Comparison of ENCODE assay signal across 24 cellular contexts in genomic region chr17:35812456-35812855, GRCh38. TPM values are rescaled to one million over a fixed set of nuclear protein-coding genes. Genes with fewer than 3 reads are reported as not detected.
DNase-seq lines count a peak whose midpoint lies in the region; ATAC-seq, FAIRE-seq and TF ChIP-seq lines count a peak whose summit lies in the region.
"Had no signal": no experiment of that assay in that cellular context is flagged by ENCODE, and none has a peak within 500 bp of the region (broad histone marks: within the 10 kb centered on the region; RNA-seq: fewer than 3 reads in every experiment).

No MANE protein-coding gene starts in this region.

- H3K27me3 ChIP-seq in CD4-positive, alpha-beta T cell (ENCODE audit: control insufficient read depth, insufficient read depth, low read length), result no peaks in the 10 kb centered on the region
- H3K27me3 ChIP-seq in GM23338 (ENCODE audit: insufficient read depth) (no peaks in the 10 kb centered on the region), adipocyte (replicated peaks; ENCODE audit: control insufficient read depth, insufficient read depth, low read length) (no peaks in the 10 kb centered on the region), pancreas (no peaks in the 10 kb centered on the region), A673 (replicated peaks; ENCODE audit: insufficient read depth, low read depth, low read length, poor library complexity) (no peaks in the 10 kb centered on the region)
- H3K27me3 ChIP-seq: Peyer's patch, SJCRH30 had no signal

- H3K27me3 Mint-ChIP-seq in CD4-positive, alpha-beta T cell, result no peaks in the 10 kb centered on the region
- H3K27me3 Mint-ChIP-seq in GM23338 (ENCODE audit: insufficient read depth, low read depth, poor library complexity), result peaks cover 9% of the 10 kb centered on the region
- H3K27me3 Mint-ChIP-seq: IgD-negative memory B cell had no signal

- no peaks in the 10 kb centered on the region for H3F3A ChIP-seq in GM23338 (replicated peaks; ENCODE audit: low read depth)

- POLR2A ChIA-PET in CD4-positive, alpha-beta T cell (lab: Charles Lee), result interaction anchor here (4.8 kb wide), 1 partner anchor 48 kb away, joined by 142 read pairs; no protein-coding TSS in a partner anchor
- POLR2A ChIA-PET in A673 (lab: Charles Lee; ENCODE audit: low non-redundant PET), result no interaction called here

- peaks cover 80% of the 10 kb centered on the region for H3K4me1 Mint-ChIP-seq in CD4-positive, alpha-beta T cell (ENCODE audit: low read depth)
- H3K4me1 Mint-ChIP-seq in GM23338, result peaks cover 23% of the 10 kb centered on the region
- H3K4me1 Mint-ChIP-seq in stimulated activated effector memory CD8-positive, alpha-beta T cell treated with anti-CD3 and anti-CD28 coated beads, Interleukin-12 subunit alpha, Interleukin-12 subunit beta, amount 100 ng/mL, for 72 hours, result peaks cover 56% of the 10 kb centered on the region

- H3K27ac Mint-ChIP-seq in CD4-positive, alpha-beta T cell, result no peak overlapping the region
- H3K27ac Mint-ChIP-seq in GM23338, result no peak overlapping the region
- peak overlapping the region; percentile 51 for H3K27ac Mint-ChIP-seq in stimulated activated effector memory CD8-positive, alpha-beta T cell treated with anti-CD3 and anti-CD28 coated beads, Interleukin-12 subunit alpha, Interleukin-12 subunit beta, amount 100 ng/mL, for 72 hours

- peaks cover 81% of the 10 kb centered on the region for H3K79me2 ChIP-seq in GM23338 (replicated peaks; ENCODE audit: insufficient read depth)

- no peak for TF ChIP-seq CTCF in CD4-positive, alpha-beta T cell (IDR thresholded peaks at IDR 0.05)
- TF ChIP-seq CTCF in GM23338 (conservative IDR thresholded peaks at IDR 0.05; ENCODE audit: low read depth in 2 of 2) (no peak), pancreas (IDR thresholded peaks at IDR 0.05) (no peak), A673 (conservative IDR thresholded peaks at IDR 0.05; ENCODE audit: low read depth, low read length) (no peak)

- H3K36me3 ChIP-seq in GM23338 (ENCODE audit: insufficient read depth) (peaks cover 8% of the 10 kb centered on the region; the same call in 1 of the 2 replicates), adipocyte (ENCODE audit: control insufficient read depth, insufficient read depth, low read length, severe bottlenecking) (peaks cover 7% of the 10 kb centered on the region), pancreas (peaks cover 0 to under 1% (median 0%) of the 10 kb centered on the region in 3 donors), A673 (ENCODE audit: insufficient read depth, low read length, poor library complexity, severe bottlenecking) (peaks cover 3% of the 10 kb centered on the region)

- ATAC-seq in CD4-positive, alpha-beta T cell (ENCODE audit: poor library complexity), result no peak
- ATAC-seq in GM23338 (no peak), pancreas (no peak), HG03439 (IDR thresholded peaks at IDR 0.05; ENCODE audit: unreplicated experiment) (no peak)
- ATAC-seq in stimulated activated effector memory CD8-positive, alpha-beta T cell treated with anti-CD3 and anti-CD28 coated beads, Interleukin-12 subunit alpha, Interleukin-12 subunit beta, amount 100 ng/mL, for 72 hours, result no peak
- ATAC-seq: GM12878 had no signal

- peak overlapping the region; percentile 6 for H3K4me3 Mint-ChIP-seq in CD4-positive, alpha-beta T cell
- H3K4me3 Mint-ChIP-seq in GM23338, result 0 out of 3 replicates have a peak overlapping the region, but pooled peaks have one; percentile 95
- no peak overlapping the region for H3K4me3 Mint-ChIP-seq in stimulated activated effector memory CD8-positive, alpha-beta T cell treated with anti-CD3 and anti-CD28 coated beads, Interleukin-12 subunit alpha, Interleukin-12 subunit beta, amount 100 ng/mL, for 72 hours

- no peak overlapping the region for H3K27ac ChIP-seq in CD4-positive, alpha-beta T cell (ENCODE audit: low read depth, low read length)
- H3K27ac ChIP-seq in GM23338 (ENCODE audit: low read depth), result no peak overlapping the region
- H3K27ac ChIP-seq in pancreas, result no peak overlapping the region
- no peak overlapping the region for H3K27ac ChIP-seq in A673 (ENCODE audit: low read depth, low read length, poor library complexity, severe bottlenecking)
- H3K27ac ChIP-seq: GM23248, Peyer's patch, SJCRH30 had no signal

- no TSS peak for BruUV-seq in A673 (replicated peaks; lab: Mats Ljungman, UMichigan)

- no peak for FAIRE-seq in pancreas (lab: Jason Lieb, UNC)
- FAIRE-seq: D721Med, GM12878 had no signal

- WGBS in pancreas, 2 donors, result 93 to 95% methylated on average over 5 of the region's 5 CpGs

- no peak overlapping the region for H3K4me2 ChIP-seq in GM23338

- H3K9me3 ChIP-seq in CD4-positive, alpha-beta T cell (ENCODE audit: control insufficient read depth, low read length), result no peaks in the 10 kb centered on the region
- no peaks in the 10 kb centered on the region for H3K9me3 ChIP-seq in adipocyte (ENCODE audit: control insufficient read depth, low read length)
- H3K9me3 ChIP-seq in pancreas, result no peaks in the 10 kb centered on the region
- H3K9me3 ChIP-seq in A673 (ENCODE audit: low read depth, low read length, poor library complexity, severe bottlenecking), result no peaks in the 10 kb centered on the region
- H3K9me3 ChIP-seq: HAP-1, Peyer's patch, SJCRH30 had no signal

- H3K36me3 Mint-ChIP-seq in CD4-positive, alpha-beta T cell (ENCODE audit: low read depth), result peaks cover 50% of the 10 kb centered on the region
- peaks cover 53% of the 10 kb centered on the region for H3K36me3 Mint-ChIP-seq in GM23338 (ENCODE audit: low read depth)
- peaks cover 90% of the 10 kb centered on the region for H3K36me3 Mint-ChIP-seq in stimulated activated effector memory CD8-positive, alpha-beta T cell treated with anti-CD3 and anti-CD28 coated beads, Interleukin-12 subunit alpha, Interleukin-12 subunit beta, amount 100 ng/mL, for 72 hours

- no peak overlapping the region for H2AFZ ChIP-seq in GM23338
- H2AFZ ChIP-seq: GM23248 had no signal

- CTCF ChIA-PET in CD4-positive, alpha-beta T cell (lab: Charles Lee), result interaction anchor here (7.6 kb wide), 1 partner anchor 47 kb away, joined by 156 read pairs; no protein-coding TSS in a partner anchor
- CTCF ChIA-PET in A673 (lab: Charles Lee), result no interaction called here

- H4K20me1 ChIP-seq in GM23338 (replicated peaks; ENCODE audit: insufficient read depth), result peaks cover 52% of the 10 kb centered on the region

- no peak overlapping the region for H3K4me3 ChIP-seq in GM23338
- H3K4me3 ChIP-seq in adipocyte (ENCODE audit: low read length), result no peak overlapping the region
- no peak overlapping the region for H3K4me3 ChIP-seq in pancreas
- H3K4me3 ChIP-seq in A673 (ENCODE audit: low read depth, low read length, poor library complexity, severe bottlenecking), result no peak overlapping the region
- H3K4me3 ChIP-seq: GM23248, HAP-1, Peyer's patch, SJCRH30 had no signal

- no peak overlapping the region for H3K9ac ChIP-seq in adipocyte (ENCODE audit: low read length)
- H3K9ac ChIP-seq: GM23248 had no signal

- H3K9me2 ChIP-seq in GM23338 (ENCODE audit: insufficient read depth), result no peaks in the 10 kb centered on the region

- intact Hi-C loops in CD4-positive, alpha-beta T cell (cut with DNase I, micrococcal nuclease), result loop anchor here in 1 of 2 experiments (5.0 to 10.0 kb wide), 2 partner anchors 672 to 830 kb away; partner anchors contain the start of genes LIG3 and ZNHIT3
- intact Hi-C loops in pancreas (cut with DNase I) (no loop called here), A673 (cut with micrococcal nuclease; ENCODE audit: unreplicated experiment) (no loop called here)

- no peak for DNase-seq in CD4-positive, alpha-beta T cell
- DNase-seq in GM23338 (ENCODE audit: low spot score), result no peak
- peak; percentile 56 for DNase-seq in adipocyte (ENCODE audit: low read depth)
- no peak for DNase-seq in stimulated activated effector memory CD8-positive, alpha-beta T cell treated with anti-CD3 and anti-CD28 coated beads, Interleukin-12 subunit alpha, Interleukin-12 subunit beta, amount 100 ng/mL, for 72 hours (ENCODE audit: low spot score in 2 of 2)
- DNase-seq in pancreas, result no peak
- DNase-seq in A673 (ENCODE audit: low spot score), result no peak
- DNase-seq: ACHN, C1 segment of cervical spinal cord, GM23248, Karpas-422, NCI-H1417, NCI-H1694 treated with DMSO at 0.1 percent for 48 hours, NCI-H2081 treated with DMSO at 0.1 percent for 48 hours, NCI-H2171 treated with DMSO at 0.1 percent for 48 hours, NCI-H524 treated with DMSO at 0.1 percent for 48 hours, NCI-H82, Peyer's patch, SJCRH30 had no signal

- H3K4me1 ChIP-seq in GM23338 (ENCODE audit: insufficient read depth) (peaks cover 18% of the 10 kb centered on the region), adipocyte (ENCODE audit: control insufficient read depth, insufficient read depth, low read length) (peaks cover 35% of the 10 kb centered on the region), pancreas (peaks cover 14 to 29% (median 26%) of the 10 kb centered on the region in 3 donors), A673 (ENCODE audit: insufficient read depth, low read length, poor library complexity, severe bottlenecking) (peaks cover 17% of the 10 kb centered on the region)

- H3K9me3 Mint-ChIP-seq in CD4-positive, alpha-beta T cell, result no peaks in the 10 kb centered on the region
- H3K9me3 Mint-ChIP-seq in GM23338, result no peaks in the 10 kb centered on the region; the same call in 2 of the 3 replicates
- H3K9me3 Mint-ChIP-seq in stimulated activated effector memory CD8-positive, alpha-beta T cell treated with anti-CD3 and anti-CD28 coated beads, Interleukin-12 subunit alpha, Interleukin-12 subunit beta, amount 100 ng/mL, for 72 hours, result no peaks in the 10 kb centered on the region
- H3K9me3 Mint-ChIP-seq: IgD-negative memory B cell had no signal

RNA-seq across cellular contexts. Expression of gene TAF15, which starts 3.2 kb away (rescaled TPM):
- total RNA-seq in CD4-positive, alpha-beta T cell, result 100 to 1,000 TPM; 114 to 119 TPM
- 109 and 148 TPM in 2 replicates for total RNA-seq in GM23338 (2014; rRNA removed; shearing (Covaris generic))
- polyA plus RNA-seq in GM23338 (2016; fragmentation: Nextera tagmentation; extraction: Ambion mirVana) (28.2 and 33.8 TPM in 2 replicates), pancreas (10 to 100 TPM; 73.5 to 88.1 TPM)
- total RNA-seq in pancreas (10 to 100 TPM; 62.9 to 85.2 (median 69.0) TPM), A673 (2021) (108 TPM in 2 replicates)

RNA-seq across cellular contexts. Expression of gene MMP28, which starts 17.0 kb away (rescaled TPM):
- total RNA-seq in CD4-positive, alpha-beta T cell, result 1 to 10 TPM; 6.7 to 9.9 TPM
- not detected in 2 replicates for total RNA-seq in GM23338 (2014; rRNA removed; shearing (Covaris generic))
- polyA plus RNA-seq in GM23338 (2016; fragmentation: Nextera tagmentation; extraction: Ambion mirVana) (not detected in 2 replicates), pancreas (1 to 10 TPM; 3.0 to 3.8 TPM)
- total RNA-seq in pancreas (1 to 10 TPM in 2 of 6 donors, under 1 TPM in 4; 0.20 to 2.5 (median 0.78) TPM), A673 (2021) (not detected in 2 replicates)
- total RNA-seq: GM12878, GM23248, SJCRH30 had no signal
- polyA plus RNA-seq: GM12878, GM23248 had no signal

RNA-seq across cellular contexts. Expression of gene C17orf50, which starts 51.8 kb away (rescaled TPM):
- not detected for total RNA-seq in CD4-positive, alpha-beta T cell
- 1.6 TPM in 1 of 2 replicates, not detected in the other for total RNA-seq in GM23338 (2014; rRNA removed; shearing (Covaris generic))
- polyA plus RNA-seq in GM23338 (2016; fragmentation: Nextera tagmentation; extraction: Ambion mirVana) (0.37 and 0.74 TPM in 2 replicates), pancreas (under 1 TPM in 1 of 2 donors, not detected in 1; 0.12 TPM)
- total RNA-seq in pancreas (under 1 TPM in 2 of 6 donors, not detected in 4; 0.17 to 0.28 TPM), A673 (2021) (not detected in 2 replicates)
- total RNA-seq: GM12878, GM23248, MCF 10A, Peyer's patch, SJCRH30 had no signal
- polyA plus RNA-seq: GM23248, IgD-negative memory B cell had no signal

RNA-seq across cellular contexts. Expression of gene HEATR9, which starts 56.2 kb away (rescaled TPM):
- under 1 TPM; 0.47 to 0.61 TPM for total RNA-seq in CD4-positive, alpha-beta T cell
- total RNA-seq in GM23338 (2014; rRNA removed; shearing (Covaris generic)), result not detected in 2 replicates
- polyA plus RNA-seq in GM23338 (2016; fragmentation: Nextera tagmentation; extraction: Ambion mirVana), result not detected in 2 replicates
- not detected for total RNA-seq in pancreas
- not detected for polyA plus RNA-seq in pancreas
- not detected in 2 replicates for total RNA-seq in A673 (2021)
- total RNA-seq: GM23248, MCF 10A, Peyer's patch, SJCRH30 had no signal
- polyA plus RNA-seq: GM23248, IgD-negative memory B cell had no signal

RNA-seq across cellular contexts. Expression of gene GAS2L2, which starts 59.4 kb away (rescaled TPM):
- under 1 TPM; 0.19 to 0.22 TPM for total RNA-seq in CD4-positive, alpha-beta T cell
- total RNA-seq in GM23338 (2014; rRNA removed; shearing (Covaris generic)), result not detected in 2 replicates
- polyA plus RNA-seq in GM23338 (2016; fragmentation: Nextera tagmentation; extraction: Ambion mirVana), result 0.06 TPM in 1 of 2 replicates, not detected in the other
- under 1 TPM; 0.03 to 0.15 (median 0.07) TPM for total RNA-seq in pancreas
- under 1 TPM in 1 of 2 donors, not detected in 1; 0.33 TPM for polyA plus RNA-seq in pancreas
- not detected in 2 replicates for total RNA-seq in A673 (2021)
- total RNA-seq: GM12878, GM23248, Peyer's patch, SJCRH30 had no signal
- polyA plus RNA-seq: GM23248, IgD-negative memory B cell had no signal
